9 cellular contexts compared by ENCODE assay signal in genomic region chr4:142567620-142568451, GRCh38.
DNase-seq lines count a peak whose midpoint lies in the region; ATAC-seq, FAIRE-seq and TF ChIP-seq lines count a peak whose summit lies in the region.
"Had no signal": no experiment of that assay in that cellular context is flagged by ENCODE, and none has a peak within 500 bp of the region (broad histone marks: within the 10 kb centered on the region; RNA-seq: fewer than 3 reads in every experiment).

No MANE protein-coding gene starts in this region.

- H3K27me3 Mint-ChIP-seq in chondrocyte (ENCODE audit: low read depth) = no peaks in the 10 kb centered on the region
- no peaks in the 10 kb centered on the region for H3K27me3 Mint-ChIP-seq in glutamatergic neuron (ENCODE audit: unreplicated experiment)

- no peaks in the 10 kb centered on the region for H3K4me1 ChIP-seq in osteoblast (ENCODE audit: insufficient read depth, low read length)

- peak overlapping the region; percentile 12 for H3K27ac ChIP-seq in osteoblast (ENCODE audit: low read depth, low read length)

- TF ChIP-seq CTCF in chondrocyte (IDR thresholded peaks at IDR 0.05) (peak; percentile 3), osteoblast (IDR thresholded peaks at IDR 0.05; ENCODE audit: extremely low read depth, low read depth, low read length) (no peak), glutamatergic neuron (IDR thresholded peaks at IDR 0.05; ENCODE audit: partially characterized antibody, unreplicated experiment) (no peak)

- no peaks in the 10 kb centered on the region for H3K27me3 ChIP-seq in osteoblast (ENCODE audit: insufficient read depth, low read length)

- peak; percentile 67 for ATAC-seq in HG03520 (IDR thresholded peaks at IDR 0.05; ENCODE audit: unreplicated experiment)
- no peak for ATAC-seq in left lobe of liver

- DNase-seq in GM18507 (ENCODE audit: extremely low spot score, insufficient read length, low read depth) (no peak), chondrocyte (ENCODE audit: low spot score) (no peak), osteoblast (ENCODE audit: insufficient read length, low spot score, missing footprints) (no peak), left lobe of liver (ENCODE audit: low spot score) (no peak), glutamatergic neuron (no peak), NCI-H1694 (lab: John Stamatoyannopoulos, UW) (no peak)
- DNase-seq in stimulated activated CD4-positive, alpha-beta T cell treated with anti-CD3 and anti-CD28 coated beads, Interleukin-4, amount 100 ng/mL, for 4 hours = no peak
- DNase-seq: NCI-H1092 had no signal

- H3K4me1 Mint-ChIP-seq in chondrocyte (ENCODE audit: low read depth) (peaks cover 33% of the 10 kb centered on the region), glutamatergic neuron (ENCODE audit: low read depth, unreplicated experiment) (no peaks in the 10 kb centered on the region)

- H3K79me2 ChIP-seq in osteoblast (ENCODE audit: insufficient read depth, low read length) = no peaks in the 10 kb centered on the region

- peak overlapping the region; percentile 18 for H3K4me3 ChIP-seq in osteoblast (ENCODE audit: insufficient read depth, low read length)

- peak overlapping the region; percentile 54 for H3K4me3 Mint-ChIP-seq in chondrocyte (ENCODE audit: unreplicated experiment)
- H3K4me3 Mint-ChIP-seq in glutamatergic neuron (ENCODE audit: unreplicated experiment) = no peak overlapping the region

- H3K27ac Mint-ChIP-seq in chondrocyte (ENCODE audit: unreplicated experiment) = peak overlapping the region; percentile 89
- no peak overlapping the region for H3K27ac Mint-ChIP-seq in glutamatergic neuron (ENCODE audit: unreplicated experiment)

- H4K20me1 ChIP-seq in osteoblast (ENCODE audit: insufficient read depth, low read length) = no peaks in the 10 kb centered on the region

- H3K36me3 Mint-ChIP-seq in chondrocyte (ENCODE audit: low read depth) (peaks cover under 1% of the 10 kb centered on the region), glutamatergic neuron (ENCODE audit: unreplicated experiment) (no peaks in the 10 kb centered on the region)

- H3K9me3 Mint-ChIP-seq in chondrocyte (ENCODE audit: low read depth) (peaks cover 4% of the 10 kb centered on the region), glutamatergic neuron (ENCODE audit: unreplicated experiment) (no peaks in the 10 kb centered on the region)

- H3K9me3 ChIP-seq in osteoblast (ENCODE audit: low read depth, low read length) = no peaks in the 10 kb centered on the region

- peak overlapping the region; percentile 69 for H3K4me2 ChIP-seq in osteoblast (ENCODE audit: insufficient read depth, low read length)

- H2AFZ ChIP-seq in osteoblast (ENCODE audit: low read length) = peak overlapping the region; percentile 72

- peak; percentile 36 for FAIRE-seq in GM18507 (lab: Jason Lieb, UNC)

- no peaks in the 10 kb centered on the region for H3K36me3 ChIP-seq in osteoblast (ENCODE audit: insufficient read depth, low read length)
